In genomic region chr1:172002725-172003345, GRCh38 we compare ENCODE assay signal across 1 cellular context.
TF ChIP-seq lines count a peak whose summit lies in the region.

No MANE protein-coding gene starts in this region.

TF ChIP-seq in liver, 16 proteins besides CTCF, POLR2A, EP300 and RAD21 (continued from another document):
- no peak for TF ChIP-seq ZBTB33 (IDR thresholded peaks at IDR 0.05)
- TF ChIP-seq HNF4A (conservative IDR thresholded peaks at IDR 0.05): no peak
- no peak for TF ChIP-seq FOXA2 (IDR thresholded peaks at IDR 0.05)
- TF ChIP-seq MAX (IDR thresholded peaks at IDR 0.05): no peak
- TF ChIP-seq EGR1 (IDR thresholded peaks at IDR 0.05; ENCODE audit: low read depth in 2 of 2): no peak
- TF ChIP-seq RXRA (IDR thresholded peaks at IDR 0.05): no peak
- TF ChIP-seq JUND (IDR thresholded peaks at IDR 0.05): no peak
TF ChIP-seq in liver: peak in this region for 0.
